ENCODE assay signal across 8 cellular contexts in genomic region chr11:58579192-58580129, GRCh38. TPM values are rescaled to one million over a fixed set of nuclear protein-coding genes. Genes with fewer than 3 reads are reported as not detected.
DNase-seq lines count a peak whose midpoint lies in the region; ATAC-seq, FAIRE-seq and TF ChIP-seq lines count a peak whose summit lies in the region.

No MANE protein-coding gene starts in this region.

- H3K4me2 ChIP-seq in HepG2 (ENCODE audit: low read depth, low read length): peak overlapping the region; percentile 92

- intact Hi-C loops in HepG2 (cut with micrococcal nuclease; ENCODE audit: unreplicated experiment): no loop called here

- peak overlapping the region; percentile 99 for H3K27ac ChIP-seq in HepG2 (ENCODE audit: extremely low read length, insufficient read depth, low read length)

- H3K4me3 ChIP-seq in HepG2 (replicated peaks in 1 of 3; ENCODE audit: insufficient read depth in 1 of 3, low read depth in 2 of 3, low read length in 3 of 3): peak overlapping the region; percentile 82 to 94 (median 84)

- peaks cover 59% of the 10 kb centered on the region for H3K4me1 ChIP-seq in HepG2 (ENCODE audit: insufficient read depth, low read length)

- peak; percentile 57 for FAIRE-seq in HepG2 (lab: Jason Lieb, UNC)

- TF ChIP-seq CTCF in HepG2 (CRISPR knock-in tag; IDR thresholded peaks at IDR 0.05): peak; percentile 96

- H4K20me1 ChIP-seq in HepG2 (ENCODE audit: insufficient read depth, low read length): peaks cover 31% of the 10 kb centered on the region

- H3K36me3 ChIP-seq in HepG2 (replicated peaks in 1 of 2; ENCODE audit: control insufficient read depth in 1 of 2, insufficient read depth in 2 of 2, low read length in 2 of 2): peaks cover 0 to under 1% of the 10 kb centered on the region in 2 experiments; a peak in 2 of 5 replicates

- TF ChIP-seq POLR2A in HepG2 (IDR thresholded peaks at IDR 0.05; ENCODE audit: insufficient read depth in 1 of 2, low read depth in 2 of 2, low read length in 2 of 2): peak; percentile 68 to 92

- peaks cover 55% of the 10 kb centered on the region for H3K79me2 ChIP-seq in HepG2 (ENCODE audit: insufficient read depth, low read length)

- under 1% methylated on average over 15 of the region's 78 CpGs for WGBS in HepG2 (ENCODE audit: low lambda C conversion rate)

- H2AFZ ChIP-seq in HepG2 (ENCODE audit: low read length): no peak overlapping the region

- DNase-seq in C1 segment of cervical spinal cord (lab: John Stamatoyannopoulos, UW) (peak; percentile 45 to 95 (median 88)), NCI-H526 treated with DMSO at 0.1 percent for 48 hours (lab: John Stamatoyannopoulos, UW) (peak; percentile 76), dedifferentiated amniotic fluid mesenchymal stem cell (ENCODE audit: extremely low spot score) (peak; percentile 92), HepG2 (ENCODE audit: low spot score) (peak; percentile 78)
- DNase-seq in activated CD4-positive, alpha-beta T cell treated with anti-CD3 and anti-CD28 coated beads, Interleukin-2, amount 50 U/mL, for 1 hour: peak; percentile 92
- peak; percentile 80 to 84 for DNase-seq in stimulated activated CD4-positive, alpha-beta T cell treated with anti-CD3 and anti-CD28 coated beads, Interleukin-2, amount 100 ng/mL, for 48 hours

- ATAC-seq in GM19328 (IDR thresholded peaks at IDR 0.05; ENCODE audit: unreplicated experiment): peak; percentile 33
- peak; percentile 31 for ATAC-seq in HG03520 (IDR thresholded peaks at IDR 0.05; ENCODE audit: unreplicated experiment)
- ATAC-seq in HepG2: peak; percentile 76

- peak overlapping the region; percentile 100 for H3K9ac ChIP-seq in HepG2 (ENCODE audit: insufficient read depth, low read depth, low read length)

- TF ChIP-seq EP300 in HepG2 (IDR thresholded peaks at IDR 0.05; ENCODE audit: low read depth in 2 of 2, low read length in 2 of 2) (0 out of 4 replicates have a peak, but pooled peaks of 1 of the 2 experiments have one; percentile 22), HepG2 (CRISPR knock-in tag; IDR thresholded peaks at IDR 0.05; ENCODE audit: borderline replicate concordance) (no peak)

- 0 out of 2 replicates have a peak, but pooled peaks have one; percentile 10 for TF ChIP-seq RAD21 in HepG2 (CRISPR knock-in tag; IDR thresholded peaks at IDR 0.05)

- no peaks in the 10 kb centered on the region for H3K9me3 ChIP-seq in HepG2 (ENCODE audit: low read length)

- BruUV-seq in HepG2 (replicated peaks; lab: Mats Ljungman, UMichigan): no TSS peak

- CTCF ChIA-PET in HepG2 (lab: Yijun Ruan, JAX; ENCODE audit: low intra/inter-chr PET ratio, low total read pairs): no interaction called here

- H3K27me3 ChIP-seq in HepG2 (ENCODE audit: control insufficient read depth in 1 of 2, insufficient read depth in 2 of 2, low read length in 2 of 2): no peaks in the 10 kb centered on the region

- in situ Hi-C loops in HepG2 (cut with HindIII; ENCODE audit: extremely low pct_ligation_motif_present, low pct_unique_long_range_greater_than_20kb): loop anchor here (10.0 kb wide), 1 partner anchor 205 kb away; no protein-coding TSS in a partner anchor

- POLR2A ChIA-PET in HepG2 (lab: Yijun Ruan, JAX): interaction anchor here (1.1 kb wide), 1 partner anchor 24 kb away, joined by 3 read pairs; no protein-coding TSS in a partner anchor

TF ChIP-seq in HepG2, 621 proteins besides CTCF, POLR2A, EP300 and RAD21 (continues in another document):
- TF ChIP-seq BCL6 (CRISPR knock-in tag; IDR thresholded peaks at IDR 0.05): peak; percentile 65
- peak; percentile 83 for TF ChIP-seq ZFX (CRISPR knock-in tag; IDR thresholded peaks at IDR 0.05; ENCODE audit: low read depth)
- TF ChIP-seq ZNF777 (CRISPR knock-in tag; IDR thresholded peaks at IDR 0.05): no peak
- TF ChIP-seq HDAC2 (CRISPR knock-in tag; IDR thresholded peaks at IDR 0.05): peak; percentile 68
- 0 out of 2 replicates have a peak, but pooled peaks have one; percentile 19 for TF ChIP-seq SMYD3 (CRISPR knock-in tag; IDR thresholded peaks at IDR 0.05)
- TF ChIP-seq ZNF772 (CRISPR knock-in tag; IDR thresholded peaks at IDR 0.05): peak; percentile 66; the same call in 1 of the 2 replicates
- TF ChIP-seq GPN1 (CRISPR knock-in tag; IDR thresholded peaks at IDR 0.05; ENCODE audit: borderline replicate concordance): no peak
- TF ChIP-seq ZFP36 (IDR thresholded peaks at IDR 0.05; ENCODE audit: borderline replicate concordance, low read depth, low read length, partially characterized antibody): no peak
- TF ChIP-seq ZNF44 (CRISPR knock-in tag; IDR thresholded peaks at IDR 0.05): no peak
- peak; percentile 82 for TF ChIP-seq ERF (CRISPR knock-in tag; IDR thresholded peaks at IDR 0.05)

RNA-seq across cellular contexts. Expression of gene ZFP91, which starts 0.6 kb away (rescaled TPM):
- 38.6 and 48.5 TPM in 2 replicates for total RNA-seq in HepG2 (2016; rRNA removed; fragmentation: Illumina TruSeq; extraction: Trizol)
- 4.6 and 4.8 TPM in 2 replicates for total RNA-seq in HepG2 (2016; cell fraction: cytosol; rRNA removed; fragmentation: Illumina TruSeq; extraction: Trizol; ENCODE audit: low read depth)
- 38.4 and 45.8 TPM in 2 replicates for total RNA-seq in HepG2 (2016; cell fraction: insoluble cytoplasmic fraction; rRNA removed; fragmentation: Illumina TruSeq; extraction: Trizol)
- 26.4 and 28.6 TPM in 2 replicates for total RNA-seq in HepG2 (2016; cell fraction: membrane; rRNA removed; fragmentation: Illumina TruSeq; extraction: Trizol)
- 39.6 and 42.4 TPM in 2 replicates for total RNA-seq in HepG2 (2016; cell fraction: nucleus; rRNA removed; fragmentation: Illumina TruSeq; extraction: Trizol)
- 10.9 and 13.5 TPM in 2 replicates for polyA plus RNA-seq in HepG2 (2011; rRNA removed)
- 6.3 and 10.1 TPM in 2 replicates for polyA plus RNA-seq in HepG2 (2011; cell fraction: cytosol; rRNA removed)
- 9.4 and 11.5 TPM in 2 replicates for polyA plus RNA-seq in HepG2 (2011; cell fraction: nucleus; rRNA removed)
- polyA plus RNA-seq in HepG2 (2012): 14.2 and 16.4 TPM in 2 replicates
- polyA plus RNA-seq in HepG2 (2016; cell fraction: cytosol; fragmentation: Illumina TruSeq; extraction: Trizol; ENCODE audit: low read depth): 2.6 and 2.8 TPM in 2 replicates
- 39.1 and 39.4 TPM in 2 replicates for polyA plus RNA-seq in HepG2 (2016; cell fraction: insoluble cytoplasmic fraction; fragmentation: Illumina TruSeq; extraction: Trizol; ENCODE audit: low read depth)
- polyA plus RNA-seq in HepG2 (2016; cell fraction: membrane; fragmentation: Illumina TruSeq; extraction: Trizol; ENCODE audit: low read depth): 12.9 and 14.8 TPM in 2 replicates
- 42.3 and 45.0 TPM in 2 replicates for polyA plus RNA-seq in HepG2 (2016; cell fraction: nucleus; fragmentation: Illumina TruSeq; extraction: Trizol; ENCODE audit: insufficient read depth, low read depth)
- 11.3 and 31.2 TPM in 2 replicates for polyA minus RNA-seq in HepG2 (2011; rRNA and poly(A)+ RNA removed; ENCODE audit: low replicate concordance)
- polyA minus RNA-seq in HepG2 (2011; cell fraction: cytosol; rRNA and poly(A)+ RNA removed): 12.8 and 13.7 TPM in 2 replicates
- polyA minus RNA-seq in HepG2 (2011; cell fraction: nucleus; rRNA and poly(A)+ RNA removed): 38.5 and 43.5 TPM in 2 replicates

RNA-seq across cellular contexts. Expression of gene LPXN, which starts 3.8 kb away (rescaled TPM):
- total RNA-seq in HepG2 (2016; rRNA removed; fragmentation: Illumina TruSeq; extraction: Trizol): 0.90 and 1.7 TPM in 2 replicates
- total RNA-seq in HepG2 (2016; cell fraction: cytosol; rRNA removed; fragmentation: Illumina TruSeq; extraction: Trizol; ENCODE audit: low read depth): 0.81 and 0.88 TPM in 2 replicates
- total RNA-seq in HepG2 (2016; cell fraction: insoluble cytoplasmic fraction; rRNA removed; fragmentation: Illumina TruSeq; extraction: Trizol): 1.2 and 1.6 TPM in 2 replicates
- total RNA-seq in HepG2 (2016; cell fraction: membrane; rRNA removed; fragmentation: Illumina TruSeq; extraction: Trizol): 1.00 and 1.0 TPM in 2 replicates
- 2.7 and 3.1 TPM in 2 replicates for total RNA-seq in HepG2 (2016; cell fraction: nucleus; rRNA removed; fragmentation: Illumina TruSeq; extraction: Trizol)
- polyA plus RNA-seq in HepG2 (2011; rRNA removed): 3.5 and 4.5 TPM in 2 replicates
- polyA plus RNA-seq in HepG2 (2011; cell fraction: cytosol; rRNA removed): 2.2 and 2.3 TPM in 2 replicates
- 8.0 and 10.5 TPM in 2 replicates for polyA plus RNA-seq in HepG2 (2011; cell fraction: nucleus; rRNA removed)
- 1.6 and 2.2 TPM in 2 replicates for polyA plus RNA-seq in HepG2 (2012)
- 0.48 and 0.66 TPM in 2 replicates for polyA plus RNA-seq in HepG2 (2016; cell fraction: cytosol; fragmentation: Illumina TruSeq; extraction: Trizol; ENCODE audit: low read depth)
- polyA plus RNA-seq in HepG2 (2016; cell fraction: insoluble cytoplasmic fraction; fragmentation: Illumina TruSeq; extraction: Trizol; ENCODE audit: low read depth): 1.7 TPM in 2 replicates
- 1.1 and 1.2 TPM in 2 replicates for polyA plus RNA-seq in HepG2 (2016; cell fraction: membrane; fragmentation: Illumina TruSeq; extraction: Trizol; ENCODE audit: low read depth)
- polyA plus RNA-seq in HepG2 (2016; cell fraction: nucleus; fragmentation: Illumina TruSeq; extraction: Trizol; ENCODE audit: insufficient read depth, low read depth): 5.5 and 6.2 TPM in 2 replicates
- 3.6 and 4.9 TPM in 2 replicates for polyA minus RNA-seq in HepG2 (2011; rRNA and poly(A)+ RNA removed; ENCODE audit: low replicate concordance)
- polyA minus RNA-seq in HepG2 (2011; cell fraction: cytosol; rRNA and poly(A)+ RNA removed): 0.79 and 1.2 TPM in 2 replicates
- polyA minus RNA-seq in HepG2 (2011; cell fraction: nucleus; rRNA and poly(A)+ RNA removed): 5.9 and 9.4 TPM in 2 replicates

RNA-seq across cellular contexts. Expression of gene CNTF, which starts 43.0 kb away (rescaled TPM):
- 1.5 and 2.3 TPM in 2 replicates for total RNA-seq in HepG2 (2016; rRNA removed; fragmentation: Illumina TruSeq; extraction: Trizol)
- total RNA-seq in HepG2 (2016; cell fraction: cytosol; rRNA removed; fragmentation: Illumina TruSeq; extraction: Trizol; ENCODE audit: low read depth): not detected in 2 replicates
- total RNA-seq in HepG2 (2016; cell fraction: insoluble cytoplasmic fraction; rRNA removed; fragmentation: Illumina TruSeq; extraction: Trizol): 1.2 and 3.0 TPM in 2 replicates
- 0.59 and 0.71 TPM in 2 replicates for total RNA-seq in HepG2 (2016; cell fraction: membrane; rRNA removed; fragmentation: Illumina TruSeq; extraction: Trizol)
- 9.6 and 10.8 TPM in 2 replicates for total RNA-seq in HepG2 (2016; cell fraction: nucleus; rRNA removed; fragmentation: Illumina TruSeq; extraction: Trizol)
- polyA plus RNA-seq in HepG2 (2011; rRNA removed): 0.47 and 0.51 TPM in 2 replicates
- polyA plus RNA-seq in HepG2 (2011; cell fraction: cytosol; rRNA removed): 0.07 and 0.14 TPM in 2 replicates
- polyA plus RNA-seq in HepG2 (2011; cell fraction: nucleus; rRNA removed): 2.1 and 2.4 TPM in 2 replicates
- 0.43 and 0.69 TPM in 2 replicates for polyA plus RNA-seq in HepG2 (2012)
- polyA plus RNA-seq in HepG2 (2016; cell fraction: cytosol; fragmentation: Illumina TruSeq; extraction: Trizol; ENCODE audit: low read depth): 0.10 and 0.24 TPM in 2 replicates
- 0.83 and 1.1 TPM in 2 replicates for polyA plus RNA-seq in HepG2 (2016; cell fraction: insoluble cytoplasmic fraction; fragmentation: Illumina TruSeq; extraction: Trizol; ENCODE audit: low read depth)
- polyA plus RNA-seq in HepG2 (2016; cell fraction: membrane; fragmentation: Illumina TruSeq; extraction: Trizol; ENCODE audit: low read depth): 0.34 and 0.45 TPM in 2 replicates
- 4.5 and 5.7 TPM in 2 replicates for polyA plus RNA-seq in HepG2 (2016; cell fraction: nucleus; fragmentation: Illumina TruSeq; extraction: Trizol; ENCODE audit: insufficient read depth, low read depth)
- polyA minus RNA-seq in HepG2 (2011; rRNA and poly(A)+ RNA removed; ENCODE audit: low replicate concordance): 3.9 and 7.2 TPM in 2 replicates
- polyA minus RNA-seq in HepG2 (2011; cell fraction: cytosol; rRNA and poly(A)+ RNA removed): not detected in 2 replicates
- 26.9 and 30.3 TPM in 2 replicates for polyA minus RNA-seq in HepG2 (2011; cell fraction: nucleus; rRNA and poly(A)+ RNA removed)

Comparison
In these comparisons a context has a peak if more than half of its experiments do, and no peak if none do; other contexts are left out.
1. Peak in every context shown above with its lines: DNase-seq, ATAC-seq, H3K4me3 ChIP-seq and H3K27ac ChIP-seq.